Comparison of ENCODE assay signal across 10 cellular contexts in the genomic region with DNA sequence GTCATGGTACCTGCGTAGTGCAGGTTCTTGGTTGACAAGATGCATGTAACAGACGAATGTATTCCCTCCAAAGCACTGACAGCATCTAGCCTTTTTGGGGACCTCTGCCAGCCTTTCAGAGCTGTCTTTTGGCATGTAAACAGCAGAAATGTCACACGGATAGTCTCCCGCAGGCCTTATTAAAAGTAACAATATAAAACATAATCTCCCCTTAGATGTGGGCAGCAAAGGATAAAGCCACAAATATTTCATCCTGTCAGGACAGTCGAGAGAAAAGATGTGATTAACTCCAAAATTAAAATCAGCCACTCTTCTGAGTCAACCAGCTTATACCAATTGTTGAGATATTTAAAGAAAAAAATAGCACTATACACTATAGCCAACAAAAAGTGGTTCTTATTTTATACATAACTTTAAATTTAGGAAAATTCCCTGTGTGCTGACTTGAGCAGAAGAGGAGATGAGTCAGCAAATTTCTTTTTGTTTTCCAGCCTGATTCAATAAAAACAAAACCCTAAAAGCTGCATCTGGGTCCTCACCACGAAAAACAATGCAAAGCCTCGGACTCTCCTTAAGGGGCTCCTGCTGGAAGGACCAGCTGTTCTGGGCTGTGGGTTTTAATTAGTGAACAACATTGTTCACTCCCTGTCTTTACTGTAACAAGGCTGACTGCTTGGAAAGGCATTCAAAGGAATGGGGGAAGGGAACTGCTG.
DNase-seq lines count a peak whose midpoint lies in the region; ATAC-seq and TF ChIP-seq lines count a peak whose summit lies in the region.
"Had no signal": no experiment of that assay in that cellular context is flagged by ENCODE, and none has a peak within 500 bp of the region (broad histone marks: within the 10 kb centered on the region; RNA-seq: fewer than 3 reads in every experiment).

No MANE protein-coding gene starts in this region.

- ATAC-seq in HG03354 (IDR thresholded peaks at IDR 0.05; ENCODE audit: poor library complexity, severe bottlenecking, unreplicated experiment) = no peak
- ATAC-seq in HG03571 (IDR thresholded peaks at IDR 0.05; ENCODE audit: unreplicated experiment) = no peak

- TF ChIP-seq CTCF in astrocyte of the spinal cord (IDR thresholded peaks at IDR 0.05; ENCODE audit: low read depth, low read length) (no peak), type B pancreatic cell (conservative IDR thresholded peaks at IDR 0.05) (no peak)

- H3K27ac Mint-ChIP-seq in type B pancreatic cell = peak overlapping the region; percentile 43

- H3K36me3 Mint-ChIP-seq in type B pancreatic cell = peaks cover 5% of the 10 kb centered on the region

- DNase-seq in DMS 273 (lab: John Stamatoyannopoulos, UW; ENCODE audit: unreplicated experiment) (peak; percentile 1), DMS 273 treated with DMSO at 0.1 percent for 48 hours (lab: John Stamatoyannopoulos, UW) (no peak), astrocyte of the spinal cord (ENCODE audit: low read depth, low spot score) (peak; percentile 83), hepatic stellate cell (ENCODE audit: low spot score) (peak; percentile 41), type B pancreatic cell (ENCODE audit: extremely low spot score, unreplicated experiment) (peak; percentile 13), NCI-H1436 treated with DMSO at 0.1 percent for 48 hours (lab: John Stamatoyannopoulos, UW) (no peak)
- DNase-seq: esophagus squamous epithelium had no signal

- no peak overlapping the region for H3K4me3 Mint-ChIP-seq in type B pancreatic cell

- in situ Hi-C loops in astrocyte of the spinal cord (cut with HindIII; ENCODE audit: low sequenced_read_pairs) = no loop called here

- no peak overlapping the region for H3K4me3 ChIP-seq in astrocyte of the spinal cord (ENCODE audit: low read depth, low read length)
- H3K4me3 ChIP-seq: esophagus squamous epithelium, lung had no signal

- H3K27me3 Mint-ChIP-seq in type B pancreatic cell = no peaks in the 10 kb centered on the region

- H3K4me1 Mint-ChIP-seq in type B pancreatic cell (ENCODE audit: unreplicated experiment) = no peaks in the 10 kb centered on the region

- H3K9me3 Mint-ChIP-seq in type B pancreatic cell = peaks cover 11% of the 10 kb centered on the region

Comparison
In these comparisons a context has a peak if more than half of its experiments do, and no peak if none do; other contexts are left out.
1. DNase-seq: peak in DMS 273 (single experiment), astrocyte of the spinal cord (single experiment), hepatic stellate cell (single experiment) and type B pancreatic cell (single experiment); none in DMS 273 treated with DMSO at 0.1 percent for 48 hours (single experiment) and NCI-H1436 treated with DMSO at 0.1 percent for 48 hours (single experiment).